8 cellular contexts compared by ENCODE assay signal in genomic region chr10:124093774-124094418, GRCh38. TPM values are rescaled to one million over a fixed set of nuclear protein-coding genes. Genes with fewer than 3 reads are reported as not detected.
DNase-seq lines count a peak whose midpoint lies in the region; ATAC-seq and TF ChIP-seq lines count a peak whose summit lies in the region.
"Not testable (repeated sequence)": the region's sequence is repeated elsewhere in the genome, so short reads cannot be mapped to it uniquely, and the experiment has no call there.

No MANE protein-coding gene starts in this region.

- peaks cover 42 to 57% of the 10 kb centered on the region in 2 donors for H3K27me3 Mint-ChIP-seq in natural killer cell (ENCODE audit: low read depth in 2 of 2)
- H3K27me3 Mint-ChIP-seq in stimulated activated naive B cell treated with anti-CD40 and anti-IgM and Interleukin-4, amounts not matched to agents 10 μg/mL and 1 μg/mL and 100 μg/mL, for 72 hours: not testable (repeated sequence)

- not testable (repeated sequence) for TF ChIP-seq CTCF in HCT116 (IDR thresholded peaks at IDR 0.05 in 2 of 3, conservative IDR thresholded peaks at IDR 0.05 in 1 of 3; ENCODE audit: borderline replicate concordance in 1 of 3, insufficient read depth in 1 of 3, low read depth in 2 of 3, low read length in 2 of 3); natural killer cell (IDR thresholded peaks at IDR 0.05)

- H3K9me2 ChIP-seq in HCT116 (ENCODE audit: insufficient read depth): not testable (repeated sequence)

- DNase-seq in AG08396 (ENCODE audit: low spot score) (peak; percentile 29), RKO (ENCODE audit: low spot score) (peak; percentile 19), anterior cingulate cortex (lab: John Stamatoyannopoulos, UW) (peak in 36 of 58 donors; percentile 18 to 73 (median 44))
- DNase-seq in HCT116 (ENCODE audit: low read depth, low spot score); natural killer cell; stimulated activated naive B cell treated with anti-CD40 and anti-IgM and Interleukin-4, amounts not matched to agents 10 μg/mL and 1 μg/mL and 100 μg/mL, for 72 hours: not testable (repeated sequence)

- peak overlapping the region; percentile 87 for H3K9ac ChIP-seq in HCT116 (ENCODE audit: low read length)
- H3K9ac ChIP-seq in iPS-20b (ENCODE audit: low read depth, low read length): not testable (repeated sequence)

- H3K4me3 Mint-ChIP-seq in natural killer cell: peak overlapping the region; percentile 13
- H3K4me3 Mint-ChIP-seq in stimulated activated naive B cell treated with anti-CD40 and anti-IgM and Interleukin-4, amounts not matched to agents 10 μg/mL and 1 μg/mL and 100 μg/mL, for 72 hours: peak overlapping the region; percentile 80 to 87

- peak; percentile 20 for ATAC-seq in HCT116
- ATAC-seq in natural killer cell; stimulated activated naive B cell treated with anti-CD40 and anti-IgM and Interleukin-4, amounts not matched to agents 10 μg/mL and 1 μg/mL and 100 μg/mL, for 72 hours (replicated peaks): not testable (repeated sequence)

- H2AFZ ChIP-seq in HCT116 (ENCODE audit: low read depth, low read length, poor library complexity, severe bottlenecking): peak overlapping the region; percentile 88

- WGBS in esophagus, 2 donors: 3 to 4% methylated on average over 39 of the region's 39 CpGs

- H3K27ac ChIP-seq in HCT116 (ENCODE audit: low read depth, low read length) (peak overlapping the region; percentile 93), esophagus (ENCODE audit: low read depth in 2 of 2, low read length in 1 of 2) (peak overlapping the region; percentile 92 to 95)
- H3K27ac ChIP-seq in iPS-20b (ENCODE audit: low read length): not testable (repeated sequence)

- POLR2A ChIA-PET in HCT116 (lab: Charles Lee): interaction anchor here (0.6 to 1.7 kb wide), 5 partner anchors 10 to 99 kb away, joined by 3 to 6 read pairs (median 3); no protein-coding TSS in a partner anchor

- not testable (repeated sequence) for H3K4me1 Mint-ChIP-seq in natural killer cell
- peaks cover 36 to 69% of the 10 kb centered on the region in 2 donors for H3K4me1 Mint-ChIP-seq in stimulated activated naive B cell treated with anti-CD40 and anti-IgM and Interleukin-4, amounts not matched to agents 10 μg/mL and 1 μg/mL and 100 μg/mL, for 72 hours

- TF ChIP-seq RAD21 in HCT116 (IDR thresholded peaks at IDR 0.05; ENCODE audit: low read depth): not testable (repeated sequence)

- H3K9me3 ChIP-seq in HCT116 (ENCODE audit: control insufficient read depth in 1 of 2, insufficient read depth in 1 of 2, low read depth in 1 of 2, low read length in 2 of 2); esophagus (ENCODE audit: control insufficient read depth in 2 of 2, insufficient read depth in 1 of 2, low read depth in 1 of 2, low read length in 1 of 2); iPS-20b (ENCODE audit: insufficient read depth, low read depth, low read length): not testable (repeated sequence)

- H3K4me2 ChIP-seq in HCT116 (ENCODE audit: low read length): peak overlapping the region; percentile 87

- H4K20me1 ChIP-seq in HCT116 (ENCODE audit: insufficient read depth): not testable (repeated sequence)

- RAD21 ChIA-PET in HCT116 (lab: Charles Lee; ENCODE audit: low non-redundant PET in 1 of 2, low total read pairs in 2 of 2, uncharacterized antibody in 2 of 2, unreplicated experiment in 2 of 2): interaction anchor here in 1 of 2 experiments (1.3 kb wide), 1 partner anchor 100 kb away, joined by 4 read pairs; no protein-coding TSS in a partner anchor

- H3K36me3 ChIP-seq in HCT116 (ENCODE audit: control insufficient read depth in 1 of 2, insufficient read depth in 2 of 2, low read length in 2 of 2); esophagus (ENCODE audit: control insufficient read depth in 2 of 2, insufficient read depth in 2 of 2, low read length in 1 of 2); iPS-20b (ENCODE audit: insufficient read depth, low read depth, low read length): not testable (repeated sequence)

- intact Hi-C loops in HCT116 (cut with micrococcal nuclease): loop anchor here (2.0 to 5.0 kb wide), 3 partner anchors 59 to 293 kb away; no protein-coding TSS in a partner anchor
- intact Hi-C loops in natural killer cell (cut with micrococcal nuclease): not testable (repeated sequence)

- not testable (repeated sequence) for H3K27ac Mint-ChIP-seq in natural killer cell; stimulated activated naive B cell treated with anti-CD40 and anti-IgM and Interleukin-4, amounts not matched to agents 10 μg/mL and 1 μg/mL and 100 μg/mL, for 72 hours

- H3K9me3 Mint-ChIP-seq in natural killer cell; stimulated activated naive B cell treated with anti-CD40 and anti-IgM and Interleukin-4, amounts not matched to agents 10 μg/mL and 1 μg/mL and 100 μg/mL, for 72 hours: not testable (repeated sequence)

- CTCF ChIA-PET in HCT116 (lab: Charles Lee): interaction anchor here (0.6 kb wide), 1 partner anchor 310 kb away, joined by 3 read pairs; no protein-coding TSS in a partner anchor

- peaks cover 32% of the 10 kb centered on the region for H3K79me2 ChIP-seq in HCT116 (ENCODE audit: insufficient read depth, low read length)

- H3K4me1 ChIP-seq in HCT116 (ENCODE audit: control insufficient read depth in 1 of 2, insufficient read depth in 2 of 2, low read length in 2 of 2): peaks cover 23 to 36% of the 10 kb centered on the region in 2 experiments
- not testable (repeated sequence) for H3K4me1 ChIP-seq in esophagus (ENCODE audit: control insufficient read depth in 2 of 2, insufficient read depth in 2 of 2, low read length in 1 of 2); iPS-20b (ENCODE audit: insufficient read depth, low read length)

- not testable (repeated sequence) for BruUV-seq in HCT116 (replicated peaks; lab: Mats Ljungman, UMichigan)

- not testable (repeated sequence) for H3K27me3 ChIP-seq in HCT116 (ENCODE audit: insufficient read depth, low read length); esophagus (ENCODE audit: control insufficient read depth in 1 of 2, insufficient read depth in 2 of 2, low read length in 2 of 2)
- H3K27me3 ChIP-seq in iPS-20b (ENCODE audit: insufficient read depth, low read length): peaks cover 68% of the 10 kb centered on the region

- H3K4me3 ChIP-seq in HCT116 (replicated peaks in 1 of 2; ENCODE audit: low read depth in 1 of 2, low read length in 2 of 2) (peak overlapping the region; percentile 80 to 82), esophagus (ENCODE audit: low read depth in 1 of 2, low read length in 2 of 2) (peak overlapping the region; percentile 62 to 67), iPS-20b (ENCODE audit: low read length) (peak overlapping the region; percentile 77)

- not testable (repeated sequence) for TF ChIP-seq POLR2A in HCT116 (IDR thresholded peaks at IDR 0.05; ENCODE audit: borderline replicate concordance, extremely low read depth, insufficient read depth, insufficient read length)

- H3K36me3 Mint-ChIP-seq in natural killer cell; stimulated activated naive B cell treated with anti-CD40 and anti-IgM and Interleukin-4, amounts not matched to agents 10 μg/mL and 1 μg/mL and 100 μg/mL, for 72 hours: not testable (repeated sequence)

TF ChIP-seq in HCT116, 20 proteins besides CTCF, POLR2A, EP300 and RAD21:
- TF ChIP-seq YY1 (IDR thresholded peaks at IDR 0.05; ENCODE audit: extremely low read depth, insufficient replicate concordance, low read depth, low read length) (peak; percentile 45), TCF7L2 (IDR thresholded peaks at IDR 0.05; ENCODE audit: borderline replicate concordance, extremely low read depth, insufficient read depth, insufficient read length) (peak; percentile 32)

RNA-seq across cellular contexts. Expression of gene CHST15, which starts 0.5 kb away (rescaled TPM):
- 47.2 TPM for total RNA-seq in HCT116 (2021; ENCODE audit: unreplicated experiment)
- 24.7 and 28.6 TPM in 2 replicates for polyA plus RNA-seq in HCT116 (2012)
- 1 to 10 TPM; 1.4 to 3.7 TPM for polyA plus RNA-seq in esophagus
- 10 to 100 TPM in 1 of 3 donors, 1 to 10 TPM in 2; 1.9 to 11.9 (median 8.7) TPM for total RNA-seq in natural killer cell
